8 cellular contexts compared by ENCODE assay signal in the genomic region with DNA sequence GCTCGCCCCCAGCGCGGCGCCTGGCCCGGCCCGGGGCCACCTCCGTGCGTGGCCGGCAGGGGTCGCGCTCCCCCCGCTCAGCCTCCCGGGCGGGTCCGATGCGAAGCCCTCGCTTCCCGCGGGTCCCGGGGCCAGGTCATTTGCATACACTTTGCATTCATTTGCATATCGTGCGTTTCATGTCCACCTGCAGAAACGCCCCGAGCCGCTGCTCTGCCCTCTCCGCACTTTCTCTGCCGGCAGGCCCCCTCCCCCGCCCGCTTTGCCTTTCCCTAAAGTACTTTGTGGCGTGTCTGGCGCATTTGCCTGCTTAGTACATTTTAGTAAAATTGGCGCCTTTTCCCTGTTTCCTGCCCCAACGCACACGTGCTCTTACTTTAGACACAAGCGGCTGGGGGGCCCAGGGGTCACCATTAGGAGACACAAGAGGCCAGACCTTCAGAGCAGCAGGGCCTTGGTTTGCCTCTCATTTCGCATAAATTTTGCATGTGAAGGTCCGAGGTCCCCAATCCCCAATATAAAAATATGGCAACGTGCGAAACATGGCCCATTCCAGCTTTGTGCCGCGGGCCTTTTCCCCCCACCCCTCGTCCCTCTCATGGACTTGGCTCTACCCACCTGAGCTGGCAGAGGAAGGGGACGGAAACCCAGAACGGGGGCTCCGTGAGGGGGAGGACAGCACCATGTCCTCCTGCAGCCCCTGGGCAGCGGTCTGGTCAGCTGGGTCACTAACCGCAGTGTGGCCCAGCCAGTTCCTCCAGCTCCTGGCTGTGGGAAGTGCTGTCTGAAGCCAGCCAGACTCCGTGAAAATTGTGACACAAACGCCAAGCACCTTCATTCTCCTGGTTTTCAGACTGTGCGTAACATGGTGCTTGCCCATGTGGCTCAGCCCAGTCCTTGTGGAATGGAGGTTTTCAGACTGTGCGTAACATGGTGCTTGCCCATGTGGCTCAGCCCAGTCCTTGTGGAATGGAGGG. TPM values are rescaled to one million over a fixed set of nuclear protein-coding genes. Genes with fewer than 3 reads are reported as not detected.
DNase-seq lines count a peak whose midpoint lies in the region; ATAC-seq and TF ChIP-seq lines count a peak whose summit lies in the region.

No MANE protein-coding gene starts in this region.

- TF ChIP-seq POLR2A in GM18951 (IDR thresholded peaks at IDR 0.05; ENCODE audit: extremely low read depth, insufficient read depth, insufficient read length) (peak; percentile 38), esophagus muscularis mucosa (IDR thresholded peaks at IDR 0.05; ENCODE audit: low read depth) (no peak), ovary (IDR thresholded peaks at IDR 0.05) (no peak)

- H3K4me3 ChIP-seq in LNCaP clone FGC (ENCODE audit: low read depth, low read length) (no peak overlapping the region), esophagus muscularis mucosa (peak overlapping the region; percentile 55 to 61 (median 58)), ovary (no peak overlapping the region)

- H3K27me3 ChIP-seq in esophagus muscularis mucosa, result peaks cover 0 to 88% (median 17%) of the 10 kb centered on the region in 4 donors
- peaks cover 10% of the 10 kb centered on the region for H3K27me3 ChIP-seq in ovary

- H3K36me3 ChIP-seq in esophagus muscularis mucosa (no peaks in the 10 kb centered on the region), ovary (no peaks in the 10 kb centered on the region)

- H3K4me1 ChIP-seq in esophagus muscularis mucosa, result peaks cover 21 to 49% (median 48%) of the 10 kb centered on the region in 4 donors
- peaks cover 3% of the 10 kb centered on the region for H3K4me1 ChIP-seq in ovary (ENCODE audit: insufficient read depth)

- WGBS in esophagus muscularis mucosa, result 39% methylated on average over 27 of the region's 51 CpGs
- WGBS in ovary, 3 donors, result 17 to 21% (median 19%) methylated on average over 45 to 49 of the region's 51 CpGs

- peak; percentile 34 for TF ChIP-seq CTCF in AG09319 (IDR thresholded peaks at IDR 0.05; ENCODE audit: low read depth, low read length)
- TF ChIP-seq CTCF in LNCaP clone FGC (IDR thresholded peaks at IDR 0.05; ENCODE audit: control insufficient read depth, extremely low read depth, insufficient read depth), result peak; percentile 79
- TF ChIP-seq CTCF in esophagus muscularis mucosa (IDR thresholded peaks at IDR 0.05), result peak; percentile 65 to 81 (median 65)
- TF ChIP-seq CTCF in ovary (IDR thresholded peaks at IDR 0.05), result peak; percentile 26 to 35 (median 30)

- intact Hi-C loops in esophagus muscularis mucosa (cut with DNase I), result loop anchor here (10.0 kb wide), 1 partner anchor 223 kb away; no protein-coding TSS in a partner anchor
- intact Hi-C loops in ovary (cut with DNase I), result loop anchor here in 3 of 4 donors (5.0 to 10.0 kb wide), 4 partner anchors 220 to 275 kb away; a partner anchor contains a TSS

- no peak for DNase-seq in AG09319 (ENCODE audit: extremely low read depth, low read depth)
- DNase-seq in LNCaP clone FGC (ENCODE audit: low read depth), result no peak
- peak; percentile 62 for DNase-seq in activated CD8-positive, alpha-beta memory T cell treated with anti-CD3 and anti-CD28 coated beads, Interleukin-2, amount 50 U/mL, for 4 hours
- DNase-seq in esophagus muscularis mucosa (ENCODE audit: extremely low spot score), result no peak
- DNase-seq in ovary, result peak in 3 of 5 donors; percentile 25 to 62 (median 41)
- DNase-seq in NCI-H2107 treated with DMSO at 0.1 percent for 48 hours (lab: John Stamatoyannopoulos, UW; ENCODE audit: unreplicated experiment), result no peak

- H3K9me3 ChIP-seq in esophagus muscularis mucosa (no peaks in the 10 kb centered on the region), ovary (no peaks in the 10 kb centered on the region)

- ATAC-seq in HG03108 (IDR thresholded peaks at IDR 0.05; ENCODE audit: unreplicated experiment), result no peak

- TF ChIP-seq EP300 in esophagus muscularis mucosa (IDR thresholded peaks at IDR 0.05), result no peak
- no peak for TF ChIP-seq EP300 in ovary (IDR thresholded peaks at IDR 0.05)

- no peak overlapping the region for H3K27ac ChIP-seq in esophagus muscularis mucosa (replicated peaks in 1 of 4)
- no peak overlapping the region for H3K27ac ChIP-seq in ovary

- in situ Hi-C loops in GM18951 (cut with MboI; ENCODE audit: low sequenced_read_pairs, unreplicated experiment), result loop anchor here (25.0 kb wide), 1 partner anchor 220 kb away; a partner anchor contains a TSS

RNA-seq across cellular contexts. Expression of a gene that starts 34.8 kb away (rescaled TPM):
- total RNA-seq in esophagus muscularis mucosa (10 to 100 TPM in 1 of 4 donors, 1 to 10 TPM in 3; 2.0 to 10.4 (median 3.5) TPM), ovary (1 to 10 TPM in 3 of 7 donors, under 1 TPM in 3, not detected in 1; 0.53 to 2.8 (median 0.96) TPM)
- 1 to 10 TPM; 1.2 to 1.9 TPM for polyA plus RNA-seq in ovary

Comparison
In these comparisons a context has a peak if more than half of its experiments do, and no peak if none do; other contexts are left out.
1. DNase-seq: peak in activated CD8-positive, alpha-beta memory T cell treated with anti-CD3 and anti-CD28 coated beads, Interleukin-2, amount 50 U/mL, for 4 hours (single experiment) and ovary (3 of 5); none in AG09319 (single experiment), LNCaP clone FGC (single experiment), esophagus muscularis mucosa (single experiment) and NCI-H2107 treated with DMSO at 0.1 percent for 48 hours (single experiment).
2. H3K4me3 ChIP-seq: peak in esophagus muscularis mucosa (4 of 4); none in LNCaP clone FGC (single experiment) and ovary (single experiment).
3. Peak in every context shown above with its lines, with median percentiles within 50 percentile points of each other: CTCF ChIP-seq.